ENCODE assay signal across 1 cellular context in genomic region chr11:118834428-118835028, GRCh38.
TF ChIP-seq lines count a peak whose summit lies in the region.

No MANE protein-coding gene starts in this region.

TF ChIP-seq in WTC11, 78 proteins besides CTCF, POLR2A, EP300 and RAD21:
- TF ChIP-seq MLX (CRISPR knock-in tag; IDR thresholded peaks at IDR 0.05) (no peak), ATF2 (CRISPR knock-in tag; IDR thresholded peaks at IDR 0.05; ENCODE audit: borderline replicate concordance, low read depth) (no peak), FOXP1 (CRISPR knock-in tag; IDR thresholded peaks at IDR 0.05; ENCODE audit: borderline replicate concordance) (no peak), SOX15 (CRISPR knock-in tag; IDR thresholded peaks at IDR 0.05) (no peak), USF2 (CRISPR knock-in tag; IDR thresholded peaks at IDR 0.05) (no peak), ZNF671 (CRISPR knock-in tag; IDR thresholded peaks at IDR 0.05) (no peak), KAT7 (CRISPR knock-in tag; IDR thresholded peaks at IDR 0.05; ENCODE audit: borderline replicate concordance) (no peak), JUN (CRISPR knock-in tag; IDR thresholded peaks at IDR 0.05) (no peak), OVOL2 (CRISPR knock-in tag; IDR thresholded peaks at IDR 0.05; ENCODE audit: borderline replicate concordance) (no peak), PRDM15 (CRISPR knock-in tag; IDR thresholded peaks at IDR 0.05) (no peak), FOXK1 (CRISPR knock-in tag; IDR thresholded peaks at IDR 0.05) (no peak), MXD4 (CRISPR knock-in tag; IDR thresholded peaks at IDR 0.05; ENCODE audit: borderline replicate concordance) (no peak), IRF2 (CRISPR knock-in tag; IDR thresholded peaks at IDR 0.05; ENCODE audit: borderline replicate concordance, low read depth) (no peak)
